In the genomic region with DNA sequence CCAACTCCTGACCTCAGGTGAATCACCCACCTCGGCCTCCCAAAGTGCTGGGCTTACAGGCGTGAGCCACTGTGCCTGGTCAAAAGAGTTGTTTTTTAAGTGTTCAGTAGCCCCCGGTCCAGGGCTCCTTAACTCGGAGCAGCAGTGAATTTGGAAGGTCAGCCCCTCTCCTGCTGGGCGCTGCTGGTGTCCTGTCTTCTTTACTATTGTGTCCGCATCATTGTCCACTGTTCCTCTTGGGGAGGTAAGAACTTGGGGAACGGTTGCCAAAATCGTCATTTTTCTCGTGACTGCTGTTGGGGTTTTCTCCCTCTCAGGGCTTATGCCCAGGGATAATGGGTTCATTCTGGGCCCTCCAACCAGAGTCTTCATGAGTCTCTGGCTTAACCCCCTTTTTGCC, we compare ENCODE assay signal across 22 cellular contexts.
"Had no signal": no experiment of that assay in that cellular context is flagged by ENCODE, and none has a peak within 500 bp of the region (broad histone marks: within the 10 kb centered on the region; RNA-seq: fewer than 3 reads in every experiment).

No MANE protein-coding gene starts in this region.

- H3K9me3 Mint-ChIP-seq: activated T-helper 2 cell treated with anti-CD3 and anti-CD28 coated beads, Interferon-gamma antibody, Interleukin-2, Interleukin-4, amounts not matched to agents 10 μg/mL and 5 μg/mL and 100 μg/mL, durations not matched to agents 14 hours and 24 hours and 36 hours had no signal

- H3K4me1 Mint-ChIP-seq: activated CD8-positive, alpha-beta memory T cell treated with anti-CD3 and anti-CD28 coated beads, Interleukin-2, amount 10 ng/mL, durations not matched to agents 7 days and 5 days had no signal

- ATAC-seq: activated CD4-positive, alpha-beta T cell treated with anti-CD3 and anti-CD28 coated beads for 36 hours; activated CD8-positive, alpha-beta memory T cell treated with anti-CD3 and anti-CD28 coated beads, Interleukin-2, amount 10 ng/mL, durations not matched to agents 7 days and 5 days; K562; PC-3; T-helper 17 cell had no signal

- FAIRE-seq: bronchial epithelial cell, K562, RCC 7860, TTC549 had no signal

- H3K27ac Mint-ChIP-seq: activated CD4-positive, alpha-beta T cell treated with anti-CD3 and anti-CD28 coated beads for 36 hours; activated CD8-positive, alpha-beta memory T cell treated with anti-CD3 and anti-CD28 coated beads, Interleukin-2, amount 10 ng/mL, durations not matched to agents 7 days and 5 days; activated T-helper 2 cell treated with anti-CD3 and anti-CD28 coated beads, Interferon-gamma antibody, Interleukin-2, Interleukin-4, amounts not matched to agents 10 μg/mL and 5 μg/mL and 100 μg/mL, durations not matched to agents 14 hours and 24 hours and 36 hours had no signal

- DNase-seq: activated CD4-positive, alpha-beta T cell treated with anti-CD3 and anti-CD28 coated beads for 36 hours; activated CD4-positive, alpha-beta T cell treated with anti-CD3 and anti-CD28 coated beads, Interleukin-2, amount 50 U/mL, for 1 hour; activated CD8-positive, alpha-beta memory T cell treated with anti-CD3 and anti-CD28 coated beads, Interleukin-2, amount 10 ng/mL, durations not matched to agents 7 days and 5 days; activated gamma-delta T cell treated with Interleukin-2 at 50 U/mL for 16 hours; activated naive CD4-positive, alpha-beta T cell treated with anti-CD3 and anti-CD28 coated beads, Interleukin-2, amount 50 U/mL, for 16 hours; activated T-cell treated with anti-CD3 and anti-CD28 coated beads for 4 hours; aorta; central memory CD4-positive, alpha-beta T cell; Karpas-422; NCI-H1105 treated with DMSO at 0.1 percent for 48 hours; NCI-H1436 treated with DMSO at 0.1 percent for 48 hours; NCI-H187 treated with DMSO at 0.1 percent for 48 hours; NCI-H2081 treated with DMSO at 0.1 percent for 48 hours; PC-3; SHP77 treated with DMSO at 0.1 percent for 48 hours; T-helper 17 cell; T-helper 9 cell had no signal

- H3K4me3 ChIP-seq: K562 had no signal

- H3K4me3 Mint-ChIP-seq: activated CD4-positive, alpha-beta T cell treated with anti-CD3 and anti-CD28 coated beads for 36 hours; activated CD8-positive, alpha-beta memory T cell treated with anti-CD3 and anti-CD28 coated beads, Interleukin-2, amount 10 ng/mL, durations not matched to agents 7 days and 5 days; T-helper 17 cell had no signal

- H3K27me3 Mint-ChIP-seq: activated CD4-positive, alpha-beta T cell treated with anti-CD3 and anti-CD28 coated beads for 36 hours; activated CD8-positive, alpha-beta memory T cell treated with anti-CD3 and anti-CD28 coated beads, Interleukin-2, amount 10 ng/mL, durations not matched to agents 7 days and 5 days; T-helper 17 cell had no signal
